11 cellular contexts compared by ENCODE assay signal in genomic region chr4:170420255-170420693, GRCh38.
DNase-seq lines count a peak whose midpoint lies in the region; ATAC-seq, FAIRE-seq and TF ChIP-seq lines count a peak whose summit lies in the region.
"Had no signal": no experiment of that assay in that cellular context is flagged by ENCODE, and none has a peak within 500 bp of the region (broad histone marks: within the 10 kb centered on the region; RNA-seq: fewer than 3 reads in every experiment).

No MANE protein-coding gene starts in this region.

- peaks cover 0 to 11% (median 2%) of the 10 kb centered on the region in 9 donors for H3K9me3 Mint-ChIP-seq in naive thymus-derived CD8-positive, alpha-beta T cell

- TF ChIP-seq CTCF in GM13976 (IDR thresholded peaks at IDR 0.05; ENCODE audit: borderline replicate concordance, control extremely low read depth, extremely low read depth, insufficient read depth, missing control alignments) (no peak), cardiac fibroblast (IDR thresholded peaks at IDR 0.05; ENCODE audit: low read depth, low read length) (no peak)

- H3K27ac Mint-ChIP-seq in naive thymus-derived CD8-positive, alpha-beta T cell: no peak overlapping the region

- H3K4me3 ChIP-seq in cardiac fibroblast (replicated peaks in 1 of 2; ENCODE audit: low read depth in 2 of 2, low read length in 2 of 2): no peak overlapping the region
- H3K4me3 ChIP-seq: mucosa of descending colon had no signal

- ATAC-seq in GM21528 (IDR thresholded peaks at IDR 0.05; ENCODE audit: low FRiP score, unreplicated experiment) (peak; percentile 85), HG03432 (IDR thresholded peaks at IDR 0.05; ENCODE audit: unreplicated experiment) (peak; percentile 90)
- ATAC-seq in naive thymus-derived CD8-positive, alpha-beta T cell: no peak
- ATAC-seq: mucosa of descending colon had no signal

- POLR2A ChIA-PET in naive thymus-derived CD8-positive, alpha-beta T cell (lab: Charles Lee): no interaction called here

- in situ Hi-C loops in GM13976 (cut with MboI; ENCODE audit: low sequenced_read_pairs, unreplicated experiment): no loop called here

- H3K4me1 Mint-ChIP-seq in naive thymus-derived CD8-positive, alpha-beta T cell: no peaks in the 10 kb centered on the region

- peak; percentile 4 for DNase-seq in GM13976 (ENCODE audit: low spot score)
- peak; percentile 15 to 31 for DNase-seq in cardiac fibroblast (ENCODE audit: low read depth in 2 of 2)
- DNase-seq in HTR-8/SVneo (ENCODE audit: insufficient read length, low spot score): no peak
- no peak for DNase-seq in naive thymus-derived CD8-positive, alpha-beta T cell
- DNase-seq in HPDE6-E6E7 (ENCODE audit: extremely low spot score): no peak
- DNase-seq in dermis blood vessel endothelial cell: no peak
- DNase-seq: DND-41; stimulated activated CD4-positive, alpha-beta T cell treated with anti-CD3 and anti-CD28 coated beads, Interleukin-4, amount 100 ng/mL, for 24 hours had no signal

- H3K36me3 Mint-ChIP-seq in naive thymus-derived CD8-positive, alpha-beta T cell: no peaks in the 10 kb centered on the region

- H3K27me3 Mint-ChIP-seq in naive thymus-derived CD8-positive, alpha-beta T cell: no peaks in the 10 kb centered on the region

- no peak overlapping the region for H3K4me3 Mint-ChIP-seq in naive thymus-derived CD8-positive, alpha-beta T cell

- FAIRE-seq in HTR-8/SVneo (lab: Jason Lieb, UNC): no peak

Comparison
In these comparisons a context has a peak if more than half of its experiments do, and no peak if none do; other contexts are left out.
1. DNase-seq: peak in GM13976 (single experiment) and cardiac fibroblast (2 of 2); none in HTR-8/SVneo (single experiment), naive thymus-derived CD8-positive, alpha-beta T cell (0 of 10), HPDE6-E6E7 (single experiment) and dermis blood vessel endothelial cell (single experiment).
2. ATAC-seq: peak in GM21528 (single experiment) and HG03432 (single experiment); none in naive thymus-derived CD8-positive, alpha-beta T cell (0 of 2).